ENCODE assay signal across 22 cellular contexts in genomic region chr1:221078260-221078965, GRCh38.
"Had no signal": no experiment of that assay in that cellular context is flagged by ENCODE, and none has a peak within 500 bp of the region (broad histone marks: within the 10 kb centered on the region; RNA-seq: fewer than 3 reads in every experiment).

No MANE protein-coding gene starts in this region.

- H3K36me3 ChIP-seq: adrenal gland, esophagus squamous epithelium, gastroesophageal sphincter, heart right ventricle, left lung, pancreas, spleen, upper lobe of left lung had no signal

- H3K4me1 ChIP-seq: adrenal gland, gastroesophageal sphincter, pancreas, testis had no signal

- H3K9me3 Mint-ChIP-seq: activated T-cell treated with anti-CD3 and anti-CD28 coated beads, Interleukin-2, amount 50 U/mL, for 24 hours; brain; stimulated activated naive CD8-positive, alpha-beta T cell treated with anti-CD3 and anti-CD28 coated beads, Interleukin-15, Interleukin-2, amounts not matched to agents 100 ng/mL and 50 ng/mL, for 24 hours had no signal

- H3K27ac ChIP-seq: adrenal gland, coronary artery, esophagus squamous epithelium, gastroesophageal sphincter, heart right ventricle, left lung, pancreas, spleen, testis, upper lobe of left lung had no signal

- H3K4me3 Mint-ChIP-seq: activated T-cell treated with anti-CD3 and anti-CD28 coated beads, Interleukin-2, amount 50 U/mL, for 24 hours; brain; central memory CD8-positive, alpha-beta T cell; naive thymus-derived CD8-positive, alpha-beta T cell; stimulated activated naive CD8-positive, alpha-beta T cell treated with anti-CD3 and anti-CD28 coated beads, Interleukin-15, Interleukin-2, amounts not matched to agents 100 ng/mL and 50 ng/mL, for 24 hours had no signal

- H3K27me3 Mint-ChIP-seq: central memory CD8-positive, alpha-beta T cell; stimulated activated naive CD8-positive, alpha-beta T cell treated with anti-CD3 and anti-CD28 coated beads, Interleukin-15, Interleukin-2, amounts not matched to agents 100 ng/mL and 50 ng/mL, for 24 hours had no signal

- H3K4me1 Mint-ChIP-seq: brain; central memory CD8-positive, alpha-beta T cell had no signal

- H3K4me3 ChIP-seq: adrenal gland, coronary artery, esophagus squamous epithelium, gastroesophageal sphincter, heart right ventricle, left lung, mucosa of descending colon, pancreas, spleen, testis, upper lobe of left lung had no signal

- H3K9me3 ChIP-seq: adrenal gland, esophagus squamous epithelium, gastroesophageal sphincter, heart right ventricle, left lung, mucosa of descending colon, pancreas, spleen, testis, upper lobe of left lung had no signal

- H3K36me3 Mint-ChIP-seq: brain; naive thymus-derived CD8-positive, alpha-beta T cell had no signal

- H3K27ac Mint-ChIP-seq: activated T-cell treated with anti-CD3 and anti-CD28 coated beads, Interleukin-2, amount 50 U/mL, for 24 hours; brain; naive thymus-derived CD8-positive, alpha-beta T cell; stimulated activated naive CD8-positive, alpha-beta T cell treated with anti-CD3 and anti-CD28 coated beads, Interleukin-15, Interleukin-2, amounts not matched to agents 100 ng/mL and 50 ng/mL, for 24 hours had no signal

- DNase-seq: activated CD4-positive, alpha-beta T cell treated with anti-CD3 and anti-CD28 coated beads, Interleukin-2, amount 50 U/mL, for 48 hours; activated naive CD4-positive, alpha-beta T cell treated with anti-CD3 and anti-CD28 coated beads, Interleukin-2, amount 50 U/mL, for 16 hours; activated T-cell treated with anti-CD3 and anti-CD28 coated beads, Interleukin-2, amount 50 U/mL, for 24 hours; adrenal gland; effector CD8-positive, alpha-beta T cell; esophagus squamous epithelium; heart right ventricle; islet precursor cell; left lung; mammary epithelial cell; mucosa of descending colon; naive thymus-derived CD8-positive, alpha-beta T cell; pancreas; spleen; testis; upper lobe of left lung had no signal

- H3K27me3 ChIP-seq: adrenal gland, esophagus squamous epithelium, gastroesophageal sphincter, heart right ventricle, left lung, pancreas, spleen, testis, upper lobe of left lung had no signal

- FAIRE-seq: endothelial cell of umbilical vein, pancreas had no signal
